Comparison of ENCODE assay signal across 15 cellular contexts in the genomic region with DNA sequence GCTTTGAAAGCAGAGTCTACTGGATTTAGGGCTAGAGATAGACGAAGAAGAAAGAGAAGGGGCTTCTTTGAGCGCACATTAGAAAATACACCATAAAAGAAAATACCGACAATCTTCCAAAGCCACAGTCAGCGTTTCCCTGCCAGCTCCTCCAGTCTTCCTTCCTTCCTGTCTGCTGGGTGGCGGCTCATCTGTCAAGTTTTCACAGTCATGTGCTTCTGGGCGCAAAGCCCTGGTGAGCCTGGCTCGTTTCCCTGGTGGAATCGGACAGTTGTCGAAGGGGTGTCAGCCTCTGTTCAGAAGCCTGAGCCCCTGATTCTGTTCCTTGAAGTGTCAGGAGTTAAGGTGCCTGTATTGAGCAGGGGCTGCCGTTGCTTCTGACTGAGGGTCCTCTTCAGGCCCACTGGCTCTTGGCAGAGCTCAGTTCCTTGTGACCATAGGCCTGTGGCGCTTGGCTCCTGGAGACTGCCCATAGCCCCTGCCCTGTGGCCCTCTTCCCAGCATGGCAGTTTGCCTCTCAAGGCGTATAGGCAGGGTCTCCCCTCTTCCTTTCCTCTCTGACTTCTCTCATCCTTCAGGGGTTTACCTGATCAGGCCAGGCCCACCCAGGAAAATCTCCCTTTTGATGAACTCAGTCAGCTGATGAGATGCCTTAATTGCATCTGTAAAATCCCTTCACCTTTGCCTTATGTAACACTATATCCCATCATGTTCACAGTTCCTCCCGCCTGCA. TPM values are rescaled to one million over a fixed set of nuclear protein-coding genes. Genes with fewer than 3 reads are reported as not detected.
DNase-seq lines count a peak whose midpoint lies in the region; ATAC-seq and TF ChIP-seq lines count a peak whose summit lies in the region.
"Had no signal": no experiment of that assay in that cellular context is flagged by ENCODE, and none has a peak within 500 bp of the region (broad histone marks: within the 10 kb centered on the region; RNA-seq: fewer than 3 reads in every experiment).

No MANE protein-coding gene starts in this region.

- H3K9me1 ChIP-seq in IMR-90 (ENCODE audit: insufficient read depth, low read length), result peaks cover 6% of the 10 kb centered on the region

- H3K4ac ChIP-seq in IMR-90 (ENCODE audit: low read depth, low read length), result no peak overlapping the region

- POLR2A ChIA-PET in IMR-90 (lab: Charles Lee; ENCODE audit: unreplicated experiment), result no interaction called here

- no peak overlapping the region for H4K91ac ChIP-seq in IMR-90 (ENCODE audit: insufficient read depth, low read depth, low read length)

- no peak overlapping the region for H2BK20ac ChIP-seq in IMR-90 (ENCODE audit: low read depth, low read length)

- dilution Hi-C loops in IMR-90 (cut with HindIII; ENCODE audit: low sequenced_read_pairs, unreplicated experiment), result no loop called here

- TF ChIP-seq CTCF in IMR-90 (conservative IDR thresholded peaks at IDR 0.05; ENCODE audit: low read depth, low read length) (no peak), neural progenitor cell (IDR thresholded peaks at IDR 0.05) (no peak)

- H3K4me1 Mint-ChIP-seq in neural progenitor cell, result peaks cover 23% of the 10 kb centered on the region

- no peak overlapping the region for H4K8ac ChIP-seq in IMR-90 (ENCODE audit: low read depth in 2 of 2, low read length in 2 of 2)

- peaks cover 47% of the 10 kb centered on the region for H3K36me3 ChIP-seq in IMR-90 (ENCODE audit: control insufficient read depth, insufficient read depth, low read length)
- H3K36me3 ChIP-seq in neural progenitor cell, result no peaks in the 10 kb centered on the region
- no peaks in the 10 kb centered on the region for H3K36me3 ChIP-seq in Karpas-422 (ENCODE audit: insufficient read depth, low read length)
- H3K36me3 ChIP-seq: cardiac muscle cell, esophagus squamous epithelium had no signal

- no peak overlapping the region for H3K9ac ChIP-seq in IMR-90 (ENCODE audit: low read depth, low read length)
- H3K9ac ChIP-seq in neural progenitor cell, result no peak overlapping the region
- H3K9ac ChIP-seq in Karpas-422 (ENCODE audit: low read length), result no peak overlapping the region

- WGBS in IMR-90 (ENCODE audit: extremely low coverage in 2 of 2, insufficient read length in 1 of 2), 2 experiments, result 83% methylated on average over 7 of the region's 13 CpGs; no CpG with 5 or more reads in 1 of the 2 experiments

- H3K27me3 Mint-ChIP-seq in neural progenitor cell (ENCODE audit: insufficient read depth, low read depth), result peaks cover 3% of the 10 kb centered on the region
- H3K27me3 Mint-ChIP-seq: activated CD4-positive, alpha-beta T cell treated with anti-CD3 and anti-CD28 coated beads for 36 hours; activated T-helper 17 cell treated with anti-CD3 and anti-CD28 coated beads, Interleukin-2, amount 50 U/mL, for 72 hours; CD4-positive, CD25-positive, alpha-beta regulatory T cell had no signal

- CTCF ChIA-PET in IMR-90 (lab: Yijun Ruan, JAX), result no interaction called here

- DNase-seq in Ammon's horn (ENCODE audit: low spot score), result peak; percentile 40
- DNase-seq in IMR-90, result no peak
- DNase-seq in dermis microvascular lymphatic vessel endothelial cell (ENCODE audit: low read depth in 2 of 2), result peak; percentile 22 to 77
- DNase-seq in neural progenitor cell (ENCODE audit: low spot score), result no peak
- no peak for DNase-seq in Karpas-422
- no peak for DNase-seq in DMS153 treated with DMSO at 0.1 percent for 48 hours (lab: John Stamatoyannopoulos, UW; ENCODE audit: unreplicated experiment)
- DNase-seq: activated CD4-positive, alpha-beta T cell treated with anti-CD3 and anti-CD28 coated beads for 36 hours; CD4-positive, CD25-positive, alpha-beta regulatory T cell; esophagus squamous epithelium; HFFc6 had no signal

- H3K9me2 ChIP-seq in Karpas-422 (replicated peaks; ENCODE audit: insufficient read depth, low read length), result no peaks in the 10 kb centered on the region

- no peak overlapping the region for H3K27ac Mint-ChIP-seq in neural progenitor cell
- H3K27ac Mint-ChIP-seq: activated CD4-positive, alpha-beta T cell treated with anti-CD3 and anti-CD28 coated beads for 36 hours; activated T-helper 17 cell treated with anti-CD3 and anti-CD28 coated beads, Interleukin-2, amount 50 U/mL, for 72 hours; HFFc6 had no signal

- H3K36me3 Mint-ChIP-seq in neural progenitor cell, result no peaks in the 10 kb centered on the region

- no peak for ATAC-seq in IMR-90 (ENCODE audit: low read depth)
- ATAC-seq in GM21723 (IDR thresholded peaks at IDR 0.05; ENCODE audit: unreplicated experiment), result no peak
- no peak for ATAC-seq in GM21447 (IDR thresholded peaks at IDR 0.05; ENCODE audit: unreplicated experiment)
- ATAC-seq: activated CD4-positive, alpha-beta T cell treated with anti-CD3 and anti-CD28 coated beads for 36 hours; activated T-helper 17 cell treated with anti-CD3 and anti-CD28 coated beads, Interleukin-2, amount 50 U/mL, for 72 hours; SK-N-SH treated with all-trans-retinoic acid at 6 μM for 48 hours had no signal

- H3K4me3 ChIP-seq in IMR-90 (ENCODE audit: insufficient read depth, low read depth, low read length), result no peak overlapping the region
- H3K4me3 ChIP-seq in neural progenitor cell, result no peak overlapping the region
- H3K4me3 ChIP-seq in Karpas-422 (ENCODE audit: low read length), result no peak overlapping the region
- H3K4me3 ChIP-seq: cardiac muscle cell, esophagus squamous epithelium had no signal

- no peak overlapping the region for H3K14ac ChIP-seq in IMR-90 (replicated peaks; ENCODE audit: low read depth, low read length)

- H2AK5ac ChIP-seq in IMR-90 (ENCODE audit: low read depth, low read length), result 0 out of 2 replicates have a peak overlapping the region, but pooled peaks have one; percentile 18

- H2AK9ac ChIP-seq in IMR-90 (replicated peaks; ENCODE audit: low read depth, low read length, poor library complexity), result no peak overlapping the region

- H3K4me1 ChIP-seq in IMR-90 (ENCODE audit: control insufficient read depth, insufficient read depth, low read length) (peaks cover 33% of the 10 kb centered on the region), neural progenitor cell (no peaks in the 10 kb centered on the region), Karpas-422 (ENCODE audit: low read length) (no peaks in the 10 kb centered on the region)

- intact Hi-C loops in IMR-90 (cut with micrococcal nuclease), result loop anchor here (10.0 kb wide), 2 partner anchors 258 to 328 kb away; a partner anchor contains a TSS

- H3K79me1 ChIP-seq in IMR-90 (ENCODE audit: low read depth in 1 of 2, low read length in 2 of 2), result peaks cover 41 to 77% of the 10 kb centered on the region in 2 experiments

- H3K4me2 ChIP-seq in IMR-90 (ENCODE audit: low read depth, low read length) (no peak overlapping the region), neural progenitor cell (no peak overlapping the region), Karpas-422 (ENCODE audit: low read depth, low read length, poor library complexity, severe bottlenecking) (no peak overlapping the region)

- H2AFZ ChIP-seq in IMR-90 (replicated peaks; ENCODE audit: low read length, poor library complexity) (peak overlapping the region; percentile 40), neural progenitor cell (replicated peaks) (no peak overlapping the region), Karpas-422 (ENCODE audit: low read length) (no peak overlapping the region)

- no peak overlapping the region for H3K56ac ChIP-seq in IMR-90 (ENCODE audit: extremely low read depth, insufficient read depth, low read length)

- no peaks in the 10 kb centered on the region for H3K9me3 ChIP-seq in IMR-90 (ENCODE audit: control insufficient read depth, insufficient read depth, low read length)
- no peaks in the 10 kb centered on the region for H3K9me3 ChIP-seq in neural progenitor cell (ENCODE audit: low read depth)
- no peaks in the 10 kb centered on the region for H3K9me3 ChIP-seq in Karpas-422 (ENCODE audit: low read length)
- H3K9me3 ChIP-seq: esophagus squamous epithelium had no signal

- H3K9me3 Mint-ChIP-seq in neural progenitor cell, result no peaks in the 10 kb centered on the region
- H3K9me3 Mint-ChIP-seq: activated T-helper 17 cell treated with anti-CD3 and anti-CD28 coated beads, Interleukin-2, amount 50 U/mL, for 72 hours; CD4-positive, CD25-positive, alpha-beta regulatory T cell; HFFc6 had no signal

- H3F3A ChIP-seq in neural progenitor cell (ENCODE audit: low read depth), result no peaks in the 10 kb centered on the region

- H4K20me1 ChIP-seq in IMR-90 (ENCODE audit: insufficient read depth, low read length) (peaks cover 95% of the 10 kb centered on the region), neural progenitor cell (ENCODE audit: low read depth) (no peaks in the 10 kb centered on the region), Karpas-422 (ENCODE audit: insufficient read depth, low read depth, low read length) (0 out of 2 replicates have a peak, but pooled peaks cover 5% of the 10 kb centered on the region)

- H3K4me3 Mint-ChIP-seq in neural progenitor cell, result peak overlapping the region; percentile 33
- H3K4me3 Mint-ChIP-seq: activated CD4-positive, alpha-beta T cell treated with anti-CD3 and anti-CD28 coated beads for 36 hours; activated T-helper 17 cell treated with anti-CD3 and anti-CD28 coated beads, Interleukin-2, amount 50 U/mL, for 72 hours; HFFc6 had no signal

- no TSS peak for BruUV-seq in IMR-90 (replicated peaks; lab: Mats Ljungman, UMichigan)

- H3K27ac ChIP-seq in IMR-90 (ENCODE audit: insufficient read depth, low read length) (no peak overlapping the region), neural progenitor cell (no peak overlapping the region), Karpas-422 (ENCODE audit: low read length) (no peak overlapping the region)
- H3K27ac ChIP-seq: cardiac muscle cell, esophagus squamous epithelium had no signal

- in situ Hi-C loops in IMR-90 (cut with MboI; ENCODE audit: low sequenced_read_pairs), result no loop called here

- H4K5ac ChIP-seq in IMR-90 (ENCODE audit: low read depth, low read length), result no peak overlapping the region

- H2BK120ac ChIP-seq in IMR-90 (ENCODE audit: low read depth, low read length), result no peak overlapping the region

- H3K18ac ChIP-seq in IMR-90 (ENCODE audit: low read depth, low read length), result no peak overlapping the region

- H3K23ac ChIP-seq in IMR-90 (ENCODE audit: low read depth, low read length), result no peak overlapping the region

- no peak overlapping the region for H2BK15ac ChIP-seq in IMR-90 (ENCODE audit: low read depth, low read length)

- TF ChIP-seq POLR2A in IMR-90 (IDR thresholded peaks at IDR 0.05; ENCODE audit: low read depth, low read length), result no peak

- H2BK5ac ChIP-seq in IMR-90 (ENCODE audit: low read depth, low read length, poor library complexity, severe bottlenecking), result no peak overlapping the region

- H3K27me3 ChIP-seq in IMR-90 (ENCODE audit: control insufficient read depth, insufficient read depth, low read length), result no peaks in the 10 kb centered on the region
- H3K27me3 ChIP-seq in neural progenitor cell, result no peaks in the 10 kb centered on the region
- no peaks in the 10 kb centered on the region for H3K27me3 ChIP-seq in Karpas-422 (ENCODE audit: low read length)
- H3K27me3 ChIP-seq: cardiac muscle cell, esophagus squamous epithelium had no signal

- no peak for TF ChIP-seq RAD21 in IMR-90 (IDR thresholded peaks at IDR 0.05; ENCODE audit: low read length)

- H3K79me2 ChIP-seq in neural progenitor cell (ENCODE audit: low read depth) (no peaks in the 10 kb centered on the region), Karpas-422 (ENCODE audit: low read length) (no peaks in the 10 kb centered on the region)

RNA-seq across cellular contexts. Expression of a gene that starts 58.6 kb away (rescaled TPM):
- total RNA-seq in IMR-90 (2012; rRNA removed) (39.7 and 39.8 TPM in 2 replicates), dermis microvascular lymphatic vessel endothelial cell (15.9 and 23.9 TPM in 2 replicates), neural progenitor cell (ENCODE audit: low replicate concordance) (5.1 and 8.4 TPM in 2 replicates)
- polyA plus RNA-seq in IMR-90 (2012; rRNA removed), result 45.5 and 47.3 TPM in 2 replicates
- 18.2 and 29.3 TPM in 2 replicates for polyA plus RNA-seq in IMR-90 (2012; cell fraction: cytosol; rRNA removed)
- polyA plus RNA-seq in IMR-90 (2012; cell fraction: nucleus; rRNA removed; ENCODE audit: low replicate concordance), result 152 and 210 TPM in 2 replicates
- total RNA-seq in Karpas-422 (2014; rRNA removed; shearing (Covaris generic); ENCODE audit: low replicate concordance), result 1.4 and 2.0 TPM in 2 replicates

Comparison
In these comparisons a context has a peak if more than half of its experiments do, and no peak if none do; other contexts are left out.
1. DNase-seq: peak in Ammon's horn (single experiment) and dermis microvascular lymphatic vessel endothelial cell (2 of 2); none in IMR-90 (single experiment), neural progenitor cell (single experiment), Karpas-422 (single experiment) and DMS153 treated with DMSO at 0.1 percent for 48 hours (single experiment).